Comparison of ENCODE assay signal across 8 cellular contexts in genomic region chr17:81254955-81255717, GRCh38. TPM values are rescaled to one million over a fixed set of nuclear protein-coding genes. Genes with fewer than 3 reads are reported as not detected.
A peak's percentile ranks its signal among the peaks of the same experiment; 100 is the strongest.
DNase-seq lines count a peak whose midpoint lies in the region; ATAC-seq and TF ChIP-seq lines count a peak whose summit lies in the region.

No MANE protein-coding gene starts in this region.

- DNase-seq in HEK293T (ENCODE audit: extremely low spot score) (peak; percentile 66), ecto neural progenitor cell (ENCODE audit: low spot score) (peak; percentile 77), lung (ENCODE audit: low spot score) (peak; percentile 91), uterus (peak; percentile 82 to 83), T-helper 1 cell (no peak)

- 24 to 28% methylated on average over 35 of the region's 35 CpGs for WGBS in lung, 2 donors

- H3K36me3 ChIP-seq in OCI-LY1 (ENCODE audit: insufficient read depth, low read length), result peaks cover 14% of the 10 kb centered on the region
- H3K36me3 ChIP-seq in lung (ENCODE audit: control insufficient read depth in 2 of 2, insufficient read depth in 2 of 2, low read length in 2 of 2), result peaks cover 0 to 52% of the 10 kb centered on the region in 2 donors
- H3K36me3 ChIP-seq in uterus, result no peaks in the 10 kb centered on the region

- intact Hi-C loops in uterus (cut with DNase I; ENCODE audit: low total_unique reads), result loop anchor here (5.0 kb wide), 1 partner anchor 227 kb away; no protein-coding TSS in a partner anchor

- no peak overlapping the region for H3K4me3 ChIP-seq in OCI-LY1 (ENCODE audit: low read depth, low read length, poor library complexity, severe bottlenecking)
- no peak overlapping the region for H3K4me3 ChIP-seq in lung
- no peak overlapping the region for H3K4me3 ChIP-seq in uterus

- peaks cover 9% of the 10 kb centered on the region; the same call in 1 of the 2 replicates for H3F3A ChIP-seq in OCI-LY1 (ENCODE audit: insufficient read depth, low read length)

- no peaks in the 10 kb centered on the region for H4K20me1 ChIP-seq in OCI-LY1 (ENCODE audit: insufficient read depth, low read length)

- H3K27me3 ChIP-seq in OCI-LY1 (ENCODE audit: insufficient read depth, low read length) (no peaks in the 10 kb centered on the region), lung (ENCODE audit: control insufficient read depth, insufficient read depth) (no peaks in the 10 kb centered on the region), uterus (no peaks in the 10 kb centered on the region)

- H3K79me2 ChIP-seq in OCI-LY1 (ENCODE audit: insufficient read depth, low read length), result no peaks in the 10 kb centered on the region

- H3K9me3 ChIP-seq in OCI-LY1 (ENCODE audit: low read length), result no peaks in the 10 kb centered on the region
- H3K9me3 ChIP-seq in lung (ENCODE audit: control insufficient read depth in 2 of 2, insufficient read depth in 1 of 2, low read length in 1 of 2), result no peaks in the 10 kb centered on the region
- H3K9me3 ChIP-seq in uterus, result no peaks in the 10 kb centered on the region

- TF ChIP-seq CTCF in OCI-LY1 (IDR thresholded peaks at IDR 0.05; ENCODE audit: low read length) (peak; percentile 16; the same call in 1 of the 2 replicates), lung (IDR thresholded peaks at IDR 0.05; ENCODE audit: control extremely low read depth, extremely low read depth) (no peak), uterus (IDR thresholded peaks at IDR 0.05) (peak; percentile 52 to 68 (median 58))

- H3K4me1 ChIP-seq in OCI-LY1 (ENCODE audit: insufficient read depth, low read length, severe bottlenecking) (peaks cover 32% of the 10 kb centered on the region), lung (ENCODE audit: control insufficient read depth in 2 of 2, insufficient read depth in 2 of 2, low read length in 2 of 2) (peaks cover 0 to 6% of the 10 kb centered on the region in 2 donors), uterus (no peaks in the 10 kb centered on the region)

- H3K27ac ChIP-seq in OCI-LY1 (ENCODE audit: low read depth, low read length, poor library complexity, severe bottlenecking), result no peak overlapping the region
- peak overlapping the region in 1 of 2 donors; percentile 71 for H3K27ac ChIP-seq in lung (ENCODE audit: low read depth in 1 of 2, low read length in 1 of 2)
- peak overlapping the region in 1 of 2 donors; percentile 37 for H3K27ac ChIP-seq in uterus

- no peak overlapping the region for H3K9ac ChIP-seq in OCI-LY1 (ENCODE audit: low read length)

- no peak for TF ChIP-seq POLR2A in uterus (IDR thresholded peaks at IDR 0.05)

- CTCF ChIA-PET in HEK293T (lab: Yijun Ruan, JAX), result interaction anchor here (0.7 to 1.9 kb wide), 3 partner anchors 34 to 297 kb away, joined by 3 to 18 read pairs (median 3); partner anchors contain the start of gene FAAP100

- ATAC-seq in lung (ENCODE audit: insufficient read depth, low FRiP score) (peak; percentile 90), GM21528 (IDR thresholded peaks at IDR 0.05; ENCODE audit: low FRiP score, unreplicated experiment) (no peak), GM19351 (IDR thresholded peaks at IDR 0.05; ENCODE audit: unreplicated experiment) (no peak)

- H3K9me2 ChIP-seq in OCI-LY1 (ENCODE audit: low read depth, low read length), result no peaks in the 10 kb centered on the region

- no peak overlapping the region for H2AFZ ChIP-seq in OCI-LY1 (ENCODE audit: low read length)

- POLR2A ChIA-PET in HEK293T (lab: Yijun Ruan, JAX), result interaction anchor here (0.7 to 0.9 kb wide), 3 partner anchors 32 to 289 kb away, joined by 3 to 4 read pairs (median 3); partner anchors contain the start of gene CEP131

- no peak overlapping the region for H3K4me2 ChIP-seq in OCI-LY1 (ENCODE audit: low read length)

TF ChIP-seq in HEK293T, 16 proteins besides CTCF, POLR2A, EP300 and RAD21:
- TF ChIP-seq FOXM1 (IDR thresholded peaks at IDR 0.05; ENCODE audit: borderline replicate concordance), result no peak
- peak; percentile 82; the same call in 1 of the 2 replicates for TF ChIP-seq HDGF (IDR thresholded peaks at IDR 0.05; ENCODE audit: borderline replicate concordance)

RNA-seq across cellular contexts. Expression of gene NDUFAF8, which starts 16.0 kb away (rescaled TPM):
- total RNA-seq in lung (10 to 100 TPM; 12.7 to 51.1 TPM), uterus (10 to 100 TPM in 1 of 4 donors, 1 to 10 TPM in 3; 1.8 to 31.9 (median 6.7) TPM)
- 10 to 100 TPM; 23.1 to 36.7 TPM for polyA plus RNA-seq in lung

RNA-seq across cellular contexts. Expression of gene TEPSIN, which starts 16.3 kb away (rescaled TPM):
- total RNA-seq in lung (10 to 100 TPM; 20.7 to 48.7 TPM), uterus (10 to 100 TPM in 2 of 4 donors, 1 to 10 TPM in 1, not detected in 1; 6.4 to 31.2 (median 22.6) TPM)
- 10 to 100 TPM; 29.1 to 33.1 TPM for polyA plus RNA-seq in lung

RNA-seq across cellular contexts. Expression of gene CEP131, which starts 32.4 kb away (rescaled TPM):
- 10 to 100 TPM in 1 of 2 donors, 1 to 10 TPM in 1; 9.9 to 14.5 TPM for total RNA-seq in lung
- polyA plus RNA-seq in lung, result 10 to 100 TPM in 1 of 2 donors, 1 to 10 TPM in 1; 7.0 to 11.9 TPM
- total RNA-seq in uterus, result 10 to 100 TPM in 2 of 4 donors, 1 to 10 TPM in 2; 2.9 to 13.3 (median 10.0) TPM

RNA-seq across cellular contexts. Expression of gene SLC38A10, which starts 40.0 kb away (rescaled TPM):
- 100 to 1,000 TPM in 1 of 2 donors, 10 to 100 TPM in 1; 56.0 to 127 TPM for total RNA-seq in lung
- 10 to 100 TPM; 69.6 to 95.3 TPM for polyA plus RNA-seq in lung
- total RNA-seq in uterus, result 10 to 100 TPM; 50.7 to 55.4 (median 53.3) TPM

Comparison
In these comparisons a context has a peak if more than half of its experiments do, and no peak if none do; other contexts are left out.
1. DNase-seq: peak in HEK293T (single experiment), ecto neural progenitor cell (single experiment), lung (single experiment) and uterus (2 of 2); none in T-helper 1 cell (0 of 5).